ENCODE assay signal across 18 cellular contexts in the genomic region with DNA sequence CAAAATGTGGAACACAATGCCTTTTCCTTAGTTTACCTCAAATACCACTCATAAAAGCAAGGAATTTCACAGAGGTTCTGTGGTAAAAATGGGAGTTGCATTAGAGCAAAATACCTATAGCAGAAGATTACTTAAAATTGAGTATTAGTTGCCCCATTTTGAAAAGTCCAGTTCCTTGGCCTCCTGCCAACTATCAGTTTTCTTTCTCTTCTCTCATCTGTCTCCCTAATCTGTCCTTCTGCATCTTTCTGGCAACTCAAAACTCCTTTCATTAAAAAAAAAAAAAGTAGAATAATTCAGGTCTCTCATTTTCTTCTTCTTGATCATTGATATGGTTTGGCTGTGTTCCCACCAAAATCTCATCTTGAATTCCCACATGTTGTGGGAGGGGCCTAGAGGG.
DNase-seq lines count a peak whose midpoint lies in the region; ATAC-seq, FAIRE-seq and TF ChIP-seq lines count a peak whose summit lies in the region.
"Had no signal": no experiment of that assay in that cellular context is flagged by ENCODE, and none has a peak within 500 bp of the region (broad histone marks: within the 10 kb centered on the region; RNA-seq: fewer than 3 reads in every experiment).

No MANE protein-coding gene starts in this region.

- FAIRE-seq in K562 (lab: Jason Lieb, UNC) = no peak
- FAIRE-seq: D721Med, GM12892 had no signal

- no peak for ATAC-seq in K562

- H3K27me3 Mint-ChIP-seq in HFFc6 (ENCODE audit: insufficient read depth) = no peaks in the 10 kb centered on the region; the same call in 1 of the 2 replicates
- H3K27me3 Mint-ChIP-seq: CD4-positive, alpha-beta memory T cell had no signal

- peak overlapping the region; percentile 4; the same call in 1 of the 2 replicates for H3K4me3 Mint-ChIP-seq in HFFc6
- H3K4me3 Mint-ChIP-seq: B cell; CD4-positive, alpha-beta memory T cell; H9 had no signal

- no peak for TF ChIP-seq EP300 in K562 (IDR thresholded peaks at IDR 0.05; ENCODE audit: low read length)

- TF ChIP-seq RAD21 in K562 (CRISPR knock-in tag; conservative IDR thresholded peaks at IDR 0.05 in 1 of 2, IDR thresholded peaks at IDR 0.05 in 1 of 2) = no peak

- POLR2A ChIA-PET in AG04450 (lab: Yijun Ruan, JAX) (interaction anchor here (0.9 kb wide), 1 partner anchor 268 kb away, joined by 3 read pairs; no protein-coding TSS in a partner anchor), K562 (lab: Yijun Ruan, JAX) (no interaction called here)

- H3K36me3 ChIP-seq in K562 (ENCODE audit: control insufficient read depth, insufficient read depth, low read length) = no peaks in the 10 kb centered on the region
- no peaks in the 10 kb centered on the region for H3K36me3 ChIP-seq in hepatocyte (replicated peaks; ENCODE audit: insufficient read depth, low read depth)
- no peaks in the 10 kb centered on the region for H3K36me3 ChIP-seq in uterus

- CTCF ChIA-PET in AG04450 (lab: Charles Lee) (no interaction called here), K562 (lab: Yijun Ruan, JAX; ENCODE audit: low intra/inter-chr PET ratio) (no interaction called here)

- H3K9me3 ChIP-seq in AG04450 (ENCODE audit: control insufficient read depth, insufficient read depth, low read length) = no peaks in the 10 kb centered on the region
- no peaks in the 10 kb centered on the region for H3K9me3 ChIP-seq in K562 (replicated peaks; ENCODE audit: control insufficient read depth, insufficient read depth, low read depth, low read length)
- H3K9me3 ChIP-seq in hepatocyte (ENCODE audit: low read depth) = no peaks in the 10 kb centered on the region
- no peaks in the 10 kb centered on the region for H3K9me3 ChIP-seq in uterus

- TF ChIP-seq CTCF in AG04450 (IDR thresholded peaks at IDR 0.05; ENCODE audit: low read depth, low read length) (no peak), HFFc6 (IDR thresholded peaks at IDR 0.05) (no peak), K562 (IDR thresholded peaks at IDR 0.05 in 2 of 3, conservative IDR thresholded peaks at IDR 0.05 in 1 of 3; ENCODE audit: insufficient read depth in 2 of 3, low read depth in 1 of 3, low read length in 3 of 3) (no peak), hepatocyte (IDR thresholded peaks at IDR 0.05; ENCODE audit: poor library complexity) (no peak), lower leg skin (IDR thresholded peaks at IDR 0.05) (no peak), uterus (IDR thresholded peaks at IDR 0.05) (no peak)

- H3K9me1 ChIP-seq in K562 (ENCODE audit: control insufficient read depth, insufficient read depth, low read length) = no peaks in the 10 kb centered on the region

- no peaks in the 10 kb centered on the region for H3K36me3 Mint-ChIP-seq in HFFc6 (ENCODE audit: low read depth)
- H3K36me3 Mint-ChIP-seq: CD4-positive, alpha-beta memory T cell had no signal

- no peak overlapping the region for H3K9ac ChIP-seq in K562 (ENCODE audit: insufficient read depth in 1 of 2, low read depth in 2 of 2, low read length in 2 of 2)

- H4K20me1 ChIP-seq in K562 (replicated peaks; ENCODE audit: control insufficient read depth, insufficient read depth, low read length) = no peaks in the 10 kb centered on the region
- no peaks in the 10 kb centered on the region for H4K20me1 ChIP-seq in hepatocyte (ENCODE audit: insufficient read depth, poor library complexity, severe bottlenecking)

- H3K4me3 ChIP-seq in AG04450 (ENCODE audit: low read depth, low read length) (no peak overlapping the region), K562 (no peak overlapping the region), hepatocyte (no peak overlapping the region), lower leg skin (ENCODE audit: low read depth, poor library complexity, severe bottlenecking) (no peak overlapping the region), uterus (no peak overlapping the region)

- H3K9me2 ChIP-seq in hepatocyte (replicated peaks; ENCODE audit: insufficient read depth) = no peaks in the 10 kb centered on the region

- H3K27ac Mint-ChIP-seq in HFFc6 = peak overlapping the region; percentile 74; the same call in 1 of the 2 replicates
- H3K27ac Mint-ChIP-seq: B cell; CD4-positive, alpha-beta memory T cell; H9 had no signal

- H3K27me3 ChIP-seq in AG04450 (ENCODE audit: control insufficient read depth, insufficient read depth, low read length) = no peaks in the 10 kb centered on the region
- no peaks in the 10 kb centered on the region for H3K27me3 ChIP-seq in K562 (ENCODE audit: control insufficient read depth in 2 of 2, insufficient read depth in 2 of 2, low read length in 2 of 2)
- no peaks in the 10 kb centered on the region for H3K27me3 ChIP-seq in hepatocyte
- no peaks in the 10 kb centered on the region for H3K27me3 ChIP-seq in uterus

- no peak overlapping the region for H2AFZ ChIP-seq in K562 (ENCODE audit: low read depth, low read length)
- no peak overlapping the region for H2AFZ ChIP-seq in hepatocyte

- H3K79me2 ChIP-seq in K562 (ENCODE audit: control insufficient read depth, insufficient read depth, low read length) (no peaks in the 10 kb centered on the region), hepatocyte (no peaks in the 10 kb centered on the region)

- no peak for DNase-seq in AG04450 (ENCODE audit: low read depth, low spot score)
- no peak for DNase-seq in HFFc6
- DNase-seq in K562 (ENCODE audit: extremely low read depth in 1 of 4, low spot score in 3 of 4) = no peak
- DNase-seq in hepatocyte (ENCODE audit: low spot score) = no peak
- no peak for DNase-seq in NCI-H187 (lab: John Stamatoyannopoulos, UW)
- DNase-seq in lower leg skin (ENCODE audit: low spot score in 2 of 2) = no peak
- no peak for DNase-seq in uterus
- DNase-seq in HuH-7.5 (ENCODE audit: low spot score) = no peak
- DNase-seq: ACHN; C1 segment of cervical spinal cord; CD4-positive, alpha-beta memory T cell; DND-41; GDM1; GOT3; H9 had no signal

- no peaks in the 10 kb centered on the region for H3K4me1 ChIP-seq in K562 (replicated peaks in 1 of 2; ENCODE audit: control insufficient read depth in 2 of 2, insufficient read depth in 2 of 2, low read length in 2 of 2)
- no peaks in the 10 kb centered on the region for H3K4me1 ChIP-seq in hepatocyte (ENCODE audit: insufficient read depth)
- H3K4me1 ChIP-seq in uterus = no peaks in the 10 kb centered on the region

- TF ChIP-seq POLR2A in K562 (conservative IDR thresholded peaks at IDR 0.05) (no peak), lower leg skin (IDR thresholded peaks at IDR 0.05) (no peak), uterus (IDR thresholded peaks at IDR 0.05) (no peak)

- BruUV-seq in K562 (replicated peaks; lab: Mats Ljungman, UMichigan) = no TSS peak

- peak overlapping the region; percentile 42 for H3K27ac ChIP-seq in AG04450 (ENCODE audit: low read depth, low read length)
- no peak overlapping the region for H3K27ac ChIP-seq in K562 (ENCODE audit: extremely low read depth, low read depth, low read length)
- peak overlapping the region; percentile 19 for H3K27ac ChIP-seq in hepatocyte
- H3K27ac ChIP-seq in uterus = no peak overlapping the region

- in situ Hi-C loops in K562 (cut with MboI) = no loop called here

- H3K4me1 Mint-ChIP-seq in HFFc6 (ENCODE audit: low read depth) = peaks cover 45% of the 10 kb centered on the region
- H3K4me1 Mint-ChIP-seq: B cell; CD4-positive, alpha-beta memory T cell had no signal

- H3K4me2 ChIP-seq in K562 (ENCODE audit: insufficient read depth, low read length) = no peak overlapping the region
- H3K4me2 ChIP-seq in hepatocyte = no peak overlapping the region

- H3K9me3 Mint-ChIP-seq in HFFc6 = no peaks in the 10 kb centered on the region
- H3K9me3 Mint-ChIP-seq: CD4-positive, alpha-beta memory T cell; H9 had no signal

- intact Hi-C loops in K562 (cut with micrococcal nuclease) (no loop called here), lower leg skin (cut with DNase I; ENCODE audit: low total_unique reads) (no loop called here), uterus (cut with DNase I; ENCODE audit: low total_unique reads) (no loop called here)

TF ChIP-seq in K562, 482 proteins besides CTCF, POLR2A, EP300 and RAD21:
- TF ChIP-seq NFIC (IDR thresholded peaks at IDR 0.05) (peak; percentile 85), NFIX (CRISPR knock-in tag; IDR thresholded peaks at IDR 0.05; ENCODE audit: low read depth) (peak; percentile 50)
- TF ChIP-seq, protein P1, sequence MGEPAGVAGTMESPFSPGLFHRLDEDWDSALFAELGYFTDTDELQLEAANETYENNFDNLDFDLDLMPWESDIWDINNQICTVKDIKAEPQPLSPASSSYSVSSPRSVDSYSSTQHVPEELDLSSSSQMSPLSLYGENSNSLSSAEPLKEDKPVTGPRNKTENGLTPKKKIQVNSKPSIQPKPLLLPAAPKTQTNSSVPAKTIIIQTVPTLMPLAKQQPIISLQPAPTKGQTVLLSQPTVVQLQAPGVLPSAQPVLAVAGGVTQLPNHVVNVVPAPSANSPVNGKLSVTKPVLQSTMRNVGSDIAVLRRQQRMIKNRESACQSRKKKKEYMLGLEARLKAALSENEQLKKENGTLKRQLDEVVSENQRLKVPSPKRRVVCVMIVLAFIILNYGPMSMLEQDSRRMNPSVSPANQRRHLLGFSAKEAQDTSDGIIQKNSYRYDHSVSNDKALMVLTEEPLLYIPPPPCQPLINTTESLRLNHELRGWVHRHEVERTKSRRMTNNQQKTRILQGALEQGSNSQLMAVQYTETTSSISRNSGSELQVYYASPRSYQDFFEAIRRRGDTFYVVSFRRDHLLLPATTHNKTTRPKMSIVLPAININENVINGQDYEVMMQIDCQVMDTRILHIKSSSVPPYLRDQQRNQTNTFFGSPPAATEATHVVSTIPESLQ (CRISPR knock-in tag; IDR thresholded peaks at IDR 0.05) = no peak
TF ChIP-seq in K562: peak in this region for 2.

Comparison
In these comparisons a context has a peak if more than half of its experiments do, and no peak if none do; other contexts are left out.
1. H3K27ac ChIP-seq: peak in AG04450 (single experiment) and hepatocyte (single experiment); none in K562 (single experiment) and uterus (0 of 2).